19 cellular contexts compared by ENCODE assay signal in the genomic region with DNA sequence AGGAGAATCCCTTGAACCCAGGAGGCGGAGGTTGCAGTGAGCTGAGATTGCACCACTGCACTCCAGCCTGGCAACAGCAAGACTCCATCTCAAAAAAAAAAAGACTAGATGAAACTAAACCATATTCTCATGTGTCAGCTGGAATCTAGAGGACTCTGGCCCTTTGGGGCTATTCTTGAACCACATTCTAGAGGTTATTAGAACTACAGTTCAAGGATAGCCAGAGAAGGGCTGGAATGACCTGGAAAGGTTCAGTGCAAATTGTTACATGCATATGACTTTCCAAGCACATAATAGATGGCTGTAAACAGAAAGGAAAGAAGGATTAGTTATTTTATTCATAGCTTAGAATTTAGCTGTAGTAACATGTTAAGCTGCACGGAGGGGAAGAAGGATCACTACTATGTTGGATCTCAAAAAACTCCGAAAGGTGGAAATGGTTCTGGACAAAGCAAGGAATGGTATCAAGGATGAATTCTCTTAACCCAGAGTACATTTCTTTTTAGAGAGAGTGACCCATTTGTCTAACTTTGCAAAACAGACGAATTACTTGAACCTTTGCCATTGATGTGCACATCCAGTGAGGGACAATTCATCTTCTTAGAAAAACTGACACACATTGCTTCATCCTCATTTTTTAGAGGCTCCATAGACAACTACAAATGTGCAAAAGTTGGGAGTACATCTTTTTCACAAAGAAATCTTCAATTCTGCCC.
A peak's percentile ranks its signal among the peaks of the same experiment; 100 is the strongest.
DNase-seq lines count a peak whose midpoint lies in the region; ATAC-seq lines count a peak whose summit lies in the region.
"Had no signal": no experiment of that assay in that cellular context is flagged by ENCODE, and none has a peak within 500 bp of the region (broad histone marks: within the 10 kb centered on the region; RNA-seq: fewer than 3 reads in every experiment).

No MANE protein-coding gene starts in this region.

- peaks cover 33 to 42% of the 10 kb centered on the region in 2 donors for H3K4me1 Mint-ChIP-seq in immature natural killer cell
- H3K4me1 Mint-ChIP-seq in T-helper 2 cell treated with Interferon-gamma antibody and Interleukin-4, amounts not matched to agents 5 μg/mL and 100 μg/mL, for 36 hours (ENCODE audit: low read depth), result peaks cover 29% of the 10 kb centered on the region

- H3K27me3 Mint-ChIP-seq in immature natural killer cell (ENCODE audit: low read depth in 3 of 3), result peaks cover 0 to 2% (median 0%) of the 10 kb centered on the region in 3 donors
- no peaks in the 10 kb centered on the region for H3K27me3 Mint-ChIP-seq in T-helper 2 cell treated with Interferon-gamma antibody and Interleukin-4, amounts not matched to agents 5 μg/mL and 100 μg/mL, for 36 hours (ENCODE audit: low read depth)

- H3K4me3 ChIP-seq in skeletal muscle cell (ENCODE audit: low read depth, low read length), result no peak overlapping the region
- H3K4me3 ChIP-seq: K562, ovary, upper lobe of left lung had no signal

- H3K4me3 Mint-ChIP-seq in immature natural killer cell, result no peak overlapping the region
- H3K4me3 Mint-ChIP-seq in T-helper 2 cell treated with Interferon-gamma antibody and Interleukin-4, amounts not matched to agents 5 μg/mL and 100 μg/mL, for 36 hours, result no peak overlapping the region

- H3K9me3 Mint-ChIP-seq in immature natural killer cell, result no peaks in the 10 kb centered on the region
- no peaks in the 10 kb centered on the region for H3K9me3 Mint-ChIP-seq in T-helper 2 cell treated with Interferon-gamma antibody and Interleukin-4, amounts not matched to agents 5 μg/mL and 100 μg/mL, for 36 hours

- H3K36me3 Mint-ChIP-seq in immature natural killer cell, result peaks cover 20 to 36% (median 26%) of the 10 kb centered on the region in 3 donors
- peaks cover 36% of the 10 kb centered on the region for H3K36me3 Mint-ChIP-seq in T-helper 2 cell treated with Interferon-gamma antibody and Interleukin-4, amounts not matched to agents 5 μg/mL and 100 μg/mL, for 36 hours (ENCODE audit: low read depth)

- ATAC-seq in HG02973 (IDR thresholded peaks at IDR 0.05; ENCODE audit: unreplicated experiment), result no peak
- ATAC-seq: K562; stimulated activated naive CD8-positive, alpha-beta T cell treated with anti-CD3 and anti-CD28 coated beads, Interleukin-15, Interleukin-2, amounts not matched to agents 100 U/mL and 50 U/mL, for 24 hours had no signal

- H3K27ac Mint-ChIP-seq in immature natural killer cell, result peak overlapping the region in 5 of 6 donors; percentile 12 to 74 (median 68)
- no peak overlapping the region for H3K27ac Mint-ChIP-seq in T-helper 2 cell treated with Interferon-gamma antibody and Interleukin-4, amounts not matched to agents 5 μg/mL and 100 μg/mL, for 36 hours

- DNase-seq in GM04504 (ENCODE audit: low read depth) (peak; percentile 33), amniotic epithelial cell (ENCODE audit: low read depth) (peak; percentile 63), immature natural killer cell (no peak), skeletal muscle cell (ENCODE audit: low read depth) (peak; percentile 21), cerebellar nuclear complex (lab: John Stamatoyannopoulos, UW) (no peak)
- no peak for DNase-seq in T-helper 2 cell treated with Interferon-gamma antibody and Interleukin-4, amounts not matched to agents 5 μg/mL and 100 μg/mL, for 36 hours (ENCODE audit: low spot score)
- DNase-seq in activated CD8-positive, alpha-beta memory T cell treated with anti-CD3 and anti-CD28 coated beads for 24 hours, result no peak
- DNase-seq: activated naive CD4-positive, alpha-beta T cell treated with Interleukin-2 at 50 U/mL for 16 hours; Calu3; cortex of kidney; NCI-H1105; NCI-H2081; NCI-H510A; ovary; stimulated activated CD4-positive, alpha-beta T cell treated with anti-CD3 and anti-CD28 coated beads, Interleukin-2, amount 100 ng/mL, for 24 hours; stimulated activated naive CD8-positive, alpha-beta T cell treated with anti-CD3 and anti-CD28 coated beads, Interleukin-15, Interleukin-2, amounts not matched to agents 100 U/mL and 50 U/mL, for 24 hours; upper lobe of left lung had no signal

Comparison
In these comparisons a context has a peak if more than half of its experiments do, and no peak if none do; other contexts are left out.
1. DNase-seq: peak in GM04504 (single experiment), amniotic epithelial cell (single experiment) and skeletal muscle cell (single experiment); none in immature natural killer cell (0 of 3), T-helper 2 cell treated with Interferon-gamma antibody and Interleukin-4, amounts not matched to agents 5 μg/mL and 100 μg/mL, for 36 hours (single experiment), activated CD8-positive, alpha-beta memory T cell treated with anti-CD3 and anti-CD28 coated beads for 24 hours (single experiment) and cerebellar nuclear complex (0 of 2).